In the genomic region with DNA sequence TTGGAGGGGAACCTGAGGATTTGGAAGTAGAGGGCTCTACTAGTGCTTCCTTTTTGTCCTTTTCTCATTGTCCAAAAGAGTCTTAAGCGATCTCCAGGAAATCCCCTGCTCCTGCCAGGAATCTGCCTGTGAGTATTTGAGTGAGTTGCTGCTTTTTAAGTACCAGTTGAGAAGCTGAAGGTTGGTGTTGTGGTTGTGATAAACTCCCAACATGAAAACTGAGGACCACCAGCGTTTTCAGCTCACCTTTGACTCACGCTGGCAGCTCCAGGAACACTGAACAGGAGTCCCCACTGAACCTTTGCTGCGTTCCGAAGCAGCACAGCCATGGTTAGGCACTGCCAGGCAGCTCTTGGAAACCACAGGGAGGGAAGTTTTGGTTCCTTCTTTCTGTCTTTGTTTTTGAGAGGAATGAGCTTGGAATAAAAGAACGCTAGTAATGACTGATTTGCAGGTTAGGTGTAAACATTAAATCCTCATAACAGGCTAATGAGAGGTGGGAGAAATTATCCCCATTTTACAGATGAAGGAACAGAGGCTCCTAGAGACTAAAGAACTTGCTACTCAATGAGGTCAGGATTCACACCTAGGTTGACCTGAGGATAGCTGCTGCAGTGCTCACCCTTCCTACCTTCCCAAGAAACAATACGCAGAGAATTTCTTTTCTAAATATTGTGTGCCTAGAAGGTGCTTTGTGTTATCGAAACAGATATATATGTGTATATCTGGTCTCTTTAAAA, we compare ENCODE assay signal across 10 cellular contexts.
A peak's percentile ranks its signal among the peaks of the same experiment; 100 is the strongest.
DNase-seq lines count a peak whose midpoint lies in the region; ATAC-seq and TF ChIP-seq lines count a peak whose summit lies in the region.
"Had no signal": no experiment of that assay in that cellular context is flagged by ENCODE, and none has a peak within 500 bp of the region (broad histone marks: within the 10 kb centered on the region; RNA-seq: fewer than 3 reads in every experiment).

No MANE protein-coding gene starts in this region.

- peak overlapping the region; percentile 34 for H3K4me3 ChIP-seq in BE2C (ENCODE audit: low read depth, low read length)
- peak overlapping the region in 3 of 4 donors; percentile 9 to 48 (median 27) for H3K4me3 ChIP-seq in esophagus squamous epithelium

- WGBS in esophagus squamous epithelium, 2 donors: 38 to 39% methylated on average over 7 to 8 of the region's 8 CpGs

- intact Hi-C loops in esophagus squamous epithelium (cut with DNase I): no loop called here

- peaks cover 13% of the 10 kb centered on the region for H3K4me1 ChIP-seq in BE2C
- H3K4me1 ChIP-seq in esophagus squamous epithelium: peaks cover 6 to 79% (median 34%) of the 10 kb centered on the region in 3 donors

- ATAC-seq in omental fat pad (ENCODE audit: low FRiP score): peak; percentile 46
- no peak for ATAC-seq in GM21529 (IDR thresholded peaks at IDR 0.05; ENCODE audit: unreplicated experiment)

- H3K36me3 ChIP-seq in BE2C (no peaks in the 10 kb centered on the region; the same call in 1 of the 2 replicates), esophagus squamous epithelium (no peaks in the 10 kb centered on the region)
- H3K36me3 ChIP-seq: WERI-Rb-1 had no signal

- H3K9me3 ChIP-seq in BE2C: no peaks in the 10 kb centered on the region
- H3K9me3 ChIP-seq in esophagus squamous epithelium: no peaks in the 10 kb centered on the region

- TF ChIP-seq POLR2A in esophagus squamous epithelium (IDR thresholded peaks at IDR 0.05): no peak

- peak overlapping the region; percentile 40 to 66 (median 48) for H3K27ac ChIP-seq in esophagus squamous epithelium
- H3K27ac ChIP-seq: WERI-Rb-1 had no signal

- DNase-seq in BE2C (no peak), OCI-M1 (lab: John Stamatoyannopoulos, UW) (peak; percentile 35), esophagus squamous epithelium (lab: John Stamatoyannopoulos, UW) (no peak), omental fat pad (ENCODE audit: low spot score) (no peak), NCI-H748 (lab: John Stamatoyannopoulos, UW; ENCODE audit: unreplicated experiment) (no peak), NCI-H1694 (lab: John Stamatoyannopoulos, UW) (no peak), NCI-H1930 (lab: John Stamatoyannopoulos, UW) (no peak)
- DNase-seq: DMS53, WERI-Rb-1 had no signal

- H3K27me3 ChIP-seq in BE2C (no peaks in the 10 kb centered on the region), esophagus squamous epithelium (no peaks in the 10 kb centered on the region)

- TF ChIP-seq CTCF in BE2C (IDR thresholded peaks at IDR 0.05; ENCODE audit: low read depth, low read length) (no peak), esophagus squamous epithelium (IDR thresholded peaks at IDR 0.05) (no peak), omental fat pad (IDR thresholded peaks at IDR 0.05) (no peak)
